9 cellular contexts compared by ENCODE assay signal in the genomic region with DNA sequence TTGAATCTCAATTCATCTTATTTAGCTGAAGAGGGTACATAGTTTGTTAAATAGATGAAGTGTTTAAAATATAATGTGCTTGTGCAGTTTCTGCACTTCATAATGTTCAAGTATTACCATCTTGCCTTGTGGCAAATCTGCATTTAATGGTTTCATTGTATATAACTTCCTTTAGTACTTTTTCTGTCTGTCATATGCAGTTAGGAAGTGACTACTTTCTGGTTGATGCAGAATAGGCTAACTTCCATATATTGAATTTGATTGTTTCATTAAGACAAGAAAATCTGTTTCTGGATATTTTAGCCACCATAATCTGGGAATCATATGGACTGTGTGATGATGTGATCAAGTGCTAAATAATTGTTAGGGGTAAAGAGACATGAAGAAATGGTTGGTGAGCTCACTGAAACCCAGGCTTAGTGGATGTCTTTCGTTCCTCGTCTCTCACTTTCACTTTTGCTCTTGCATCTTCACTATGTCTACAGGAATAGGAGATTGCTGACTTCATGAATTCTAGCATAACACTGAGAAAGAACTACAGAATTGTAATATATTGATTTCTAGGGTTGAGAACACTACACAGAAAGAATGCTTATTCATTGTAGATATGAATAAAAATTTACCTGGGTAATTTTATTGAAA. TPM values are rescaled to one million over a fixed set of nuclear protein-coding genes. Genes with fewer than 3 reads are reported as not detected.
DNase-seq lines count a peak whose midpoint lies in the region; ATAC-seq, FAIRE-seq and TF ChIP-seq lines count a peak whose summit lies in the region.
"Had no signal": no experiment of that assay in that cellular context is flagged by ENCODE, and none has a peak within 500 bp of the region (broad histone marks: within the 10 kb centered on the region; RNA-seq: fewer than 3 reads in every experiment).

No MANE protein-coding gene starts in this region.

- FAIRE-seq in urothelium cell line (lab: Jason Lieb, UNC), result no peak

- H3K4me1 Mint-ChIP-seq in activated T-helper 17 cell treated with anti-CD3 and anti-CD28 coated beads, Interleukin-2, amount 50 U/mL, for 72 hours, result peaks cover 18% of the 10 kb centered on the region
- H3K4me1 Mint-ChIP-seq in naive B cell, result peaks cover 15 to 21% (median 18%) of the 10 kb centered on the region in 3 donors

- DNase-seq in AG10803 (ENCODE audit: low read depth) (peak; percentile 18), GM19238 (ENCODE audit: insufficient read length, low spot score) (peak; percentile 17), naive B cell (no peak), urothelium cell line (ENCODE audit: low spot score) (no peak), NCI-H2227 treated with DMSO at 0.1 percent for 48 hours (lab: John Stamatoyannopoulos, UW) (no peak), NCI-H2171 (lab: John Stamatoyannopoulos, UW) (no peak)

- H3K4me3 Mint-ChIP-seq in activated T-helper 17 cell treated with anti-CD3 and anti-CD28 coated beads, Interleukin-2, amount 50 U/mL, for 72 hours, result peak overlapping the region; percentile 59
- H3K4me3 Mint-ChIP-seq in naive B cell, result peak overlapping the region; percentile 66 to 89 (median 83)

- H3K27ac Mint-ChIP-seq in activated T-helper 17 cell treated with anti-CD3 and anti-CD28 coated beads, Interleukin-2, amount 50 U/mL, for 72 hours, result no peak overlapping the region
- peak overlapping the region; percentile 28 to 83 (median 70) for H3K27ac Mint-ChIP-seq in naive B cell

- ATAC-seq in HG03565 (IDR thresholded peaks at IDR 0.05; ENCODE audit: unreplicated experiment) (peak; percentile 45), naive B cell (ENCODE audit: low read depth in 2 of 2) (peak in 1 of 2 donors; percentile 11)
- ATAC-seq in activated T-helper 17 cell treated with anti-CD3 and anti-CD28 coated beads, Interleukin-2, amount 50 U/mL, for 72 hours (replicated peaks), result peak; percentile 79

- no peak for TF ChIP-seq CTCF in AG10803 (conservative IDR thresholded peaks at IDR 0.05; ENCODE audit: low read length)

- H3K4me3 ChIP-seq in AG10803 (ENCODE audit: low read length), result peak overlapping the region; percentile 50
- H3K4me3 ChIP-seq: cardiac muscle cell had no signal

- no peaks in the 10 kb centered on the region for H3K9me3 Mint-ChIP-seq in activated T-helper 17 cell treated with anti-CD3 and anti-CD28 coated beads, Interleukin-2, amount 50 U/mL, for 72 hours
- no peaks in the 10 kb centered on the region for H3K9me3 Mint-ChIP-seq in naive B cell

- H3K27me3 Mint-ChIP-seq in activated T-helper 17 cell treated with anti-CD3 and anti-CD28 coated beads, Interleukin-2, amount 50 U/mL, for 72 hours, result peaks cover 23% of the 10 kb centered on the region
- H3K27me3 Mint-ChIP-seq in naive B cell, result no peaks in the 10 kb centered on the region

- no peaks in the 10 kb centered on the region for H3K36me3 Mint-ChIP-seq in activated T-helper 17 cell treated with anti-CD3 and anti-CD28 coated beads, Interleukin-2, amount 50 U/mL, for 72 hours (ENCODE audit: low read depth)
- H3K36me3 Mint-ChIP-seq in naive B cell, result no peaks in the 10 kb centered on the region

RNA-seq across cellular contexts. Expression of a gene that starts 3.5 kb away (rescaled TPM):
- not detected for total RNA-seq in activated T-helper 17 cell treated with anti-CD3 and anti-CD28 coated beads, Interleukin-2, amount 50 U/mL, for 72 hours
- 1 to 10 TPM in 1 of 6 donors, under 1 TPM in 3, not detected in 2; 0.15 to 1.9 (median 0.80) TPM for polyA plus RNA-seq in naive B cell (ENCODE audit: low read depth in 6 of 6)

Comparison
In these comparisons a context has a peak if more than half of its experiments do, and no peak if none do; other contexts are left out.
1. DNase-seq: peak in AG10803 (single experiment) and GM19238 (single experiment); none in naive B cell (single experiment), urothelium cell line (single experiment), NCI-H2227 treated with DMSO at 0.1 percent for 48 hours (single experiment) and NCI-H2171 (single experiment).